ENCODE assay signal across 14 cellular contexts in the genomic region with DNA sequence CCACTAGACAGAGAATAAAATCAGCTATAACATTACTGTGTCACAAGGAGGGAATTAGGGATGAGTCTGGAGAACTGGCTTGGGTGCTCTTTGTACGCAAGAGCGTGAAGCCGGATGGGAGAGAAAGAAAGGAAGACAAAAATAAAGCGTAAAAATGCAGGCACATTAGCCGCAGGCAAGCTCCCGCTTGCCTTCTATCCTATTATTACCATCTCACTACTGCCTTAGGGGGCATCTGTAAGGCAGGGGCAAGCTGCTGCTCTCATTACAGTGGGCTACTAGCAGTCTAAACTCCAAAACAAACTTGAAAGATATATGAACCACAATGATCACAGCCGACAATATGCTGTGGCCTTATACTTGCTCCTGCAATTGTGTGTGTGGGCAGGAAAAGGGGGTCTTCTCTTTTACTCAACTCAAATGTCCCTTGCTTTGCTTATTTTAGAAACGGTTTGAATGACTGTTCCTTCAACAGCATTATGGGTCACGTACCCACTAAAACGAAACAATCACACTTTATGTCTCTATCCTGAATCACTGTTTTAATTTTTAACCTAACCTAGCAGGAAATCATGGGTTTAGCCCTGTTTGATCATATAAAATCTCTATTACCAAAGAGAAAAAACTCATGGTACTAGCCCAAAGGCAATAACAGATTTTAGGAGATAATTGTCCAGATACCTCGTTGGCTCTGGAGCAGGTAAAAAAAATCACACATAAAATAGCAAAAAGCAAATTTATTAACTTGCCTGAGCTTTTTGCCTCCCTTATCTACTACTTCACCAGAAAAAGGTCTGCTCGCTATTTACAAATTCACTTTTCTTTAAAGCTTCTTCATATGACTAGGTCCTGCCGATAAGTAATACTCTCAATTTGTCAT.
DNase-seq lines count a peak whose midpoint lies in the region; ATAC-seq and TF ChIP-seq lines count a peak whose summit lies in the region.
"Had no signal": no experiment of that assay in that cellular context is flagged by ENCODE, and none has a peak within 500 bp of the region (broad histone marks: within the 10 kb centered on the region; RNA-seq: fewer than 3 reads in every experiment).

No MANE protein-coding gene starts in this region.

- H3K36me3 ChIP-seq in gastrocnemius medialis (no peaks in the 10 kb centered on the region), Peyer's patch (no peaks in the 10 kb centered on the region)
- H3K36me3 ChIP-seq: left ventricle myocardium inferior, neutrophil had no signal

- H3K4me1 ChIP-seq in gastrocnemius medialis (peaks cover 38 to 61% of the 10 kb centered on the region in 2 donors), Peyer's patch (no peaks in the 10 kb centered on the region)

- intact Hi-C loops in gastrocnemius medialis (cut with DNase I; ENCODE audit: low total_unique reads): loop anchor here (5.0 to 10.0 kb wide), 2 partner anchors 241 to 418 kb away; no protein-coding TSS in a partner anchor

- in situ Hi-C loops in gastrocnemius medialis (cut with MboI; ENCODE audit: low sequenced_read_pairs in 4 of 4): loop anchor here in 2 of 4 donors (10.0 kb wide), 5 partner anchors 308 to 508 kb away; no protein-coding TSS in a partner anchor

- H3K27me3 ChIP-seq in gastrocnemius medialis (no peaks in the 10 kb centered on the region), Peyer's patch (no peaks in the 10 kb centered on the region)
- H3K27me3 ChIP-seq: hepatocyte, neutrophil had no signal

- TF ChIP-seq CTCF in gastrocnemius medialis (IDR thresholded peaks at IDR 0.05 in 4 of 5, conservative IDR thresholded peaks at IDR 0.05 in 1 of 5) (no peak), Peyer's patch (IDR thresholded peaks at IDR 0.05) (no peak), GM20000 (IDR thresholded peaks at IDR 0.05; ENCODE audit: extremely low read depth, missing control alignments) (no peak)

- TF ChIP-seq POLR2A in gastrocnemius medialis (IDR thresholded peaks at IDR 0.05) (no peak), Peyer's patch (IDR thresholded peaks at IDR 0.05) (no peak)

- H3K4me3 ChIP-seq in gastrocnemius medialis (no peak overlapping the region), Peyer's patch (no peak overlapping the region)
- H3K4me3 ChIP-seq: hepatocyte, left ventricle myocardium inferior had no signal

- DNase-seq in NCI-H1105 treated with DMSO at 0.1 percent for 48 hours (lab: John Stamatoyannopoulos, UW): peak; percentile 12
- no peak for DNase-seq in NCI-H1105 (lab: John Stamatoyannopoulos, UW)
- DNase-seq in NCI-H69 (lab: John Stamatoyannopoulos, UW): peak; percentile 53
- peak; percentile 28 for DNase-seq in glomerular visceral epithelial cell (ENCODE audit: extremely low spot score)
- no peak for DNase-seq in gastrocnemius medialis
- no peak for DNase-seq in Peyer's patch
- no peak for DNase-seq in GM20000 (ENCODE audit: low spot score)
- DNase-seq: HCEC 1CT, left ventricle myocardium inferior, NCI-H526 treated with DMSO at 0.1 percent for 48 hours, small intestine had no signal

- H3K9me3 ChIP-seq in gastrocnemius medialis (no peaks in the 10 kb centered on the region), Peyer's patch (no peaks in the 10 kb centered on the region)
- H3K9me3 ChIP-seq: left ventricle myocardium inferior, neutrophil had no signal

- H3K27ac ChIP-seq in gastrocnemius medialis (peak overlapping the region; percentile 66 to 90 (median 80)), Peyer's patch (no peak overlapping the region)
- H3K27ac ChIP-seq: neutrophil had no signal

- ATAC-seq in gastrocnemius medialis: no peak
- ATAC-seq in HG03135 (IDR thresholded peaks at IDR 0.05; ENCODE audit: unreplicated experiment): no peak

Comparison
In these comparisons a context has a peak if more than half of its experiments do, and no peak if none do; other contexts are left out.
1. DNase-seq: peak in NCI-H1105 treated with DMSO at 0.1 percent for 48 hours (single experiment), NCI-H69 (single experiment) and glomerular visceral epithelial cell (single experiment); none in NCI-H1105 (single experiment), gastrocnemius medialis (0 of 2), Peyer's patch (0 of 3) and GM20000 (single experiment).
2. H3K27ac ChIP-seq: peak in gastrocnemius medialis (4 of 4); none in Peyer's patch (0 of 4).